In genomic region chr2:74502720-74503505, GRCh38 we compare ENCODE assay signal across 1 cellular context.
TF ChIP-seq lines count a peak whose summit lies in the region.

No MANE protein-coding gene starts in this region.

TF ChIP-seq in K562, 482 proteins besides CTCF, POLR2A, EP300 and RAD21 (continued from another document and continues in another):
- TF ChIP-seq, protein P1, sequence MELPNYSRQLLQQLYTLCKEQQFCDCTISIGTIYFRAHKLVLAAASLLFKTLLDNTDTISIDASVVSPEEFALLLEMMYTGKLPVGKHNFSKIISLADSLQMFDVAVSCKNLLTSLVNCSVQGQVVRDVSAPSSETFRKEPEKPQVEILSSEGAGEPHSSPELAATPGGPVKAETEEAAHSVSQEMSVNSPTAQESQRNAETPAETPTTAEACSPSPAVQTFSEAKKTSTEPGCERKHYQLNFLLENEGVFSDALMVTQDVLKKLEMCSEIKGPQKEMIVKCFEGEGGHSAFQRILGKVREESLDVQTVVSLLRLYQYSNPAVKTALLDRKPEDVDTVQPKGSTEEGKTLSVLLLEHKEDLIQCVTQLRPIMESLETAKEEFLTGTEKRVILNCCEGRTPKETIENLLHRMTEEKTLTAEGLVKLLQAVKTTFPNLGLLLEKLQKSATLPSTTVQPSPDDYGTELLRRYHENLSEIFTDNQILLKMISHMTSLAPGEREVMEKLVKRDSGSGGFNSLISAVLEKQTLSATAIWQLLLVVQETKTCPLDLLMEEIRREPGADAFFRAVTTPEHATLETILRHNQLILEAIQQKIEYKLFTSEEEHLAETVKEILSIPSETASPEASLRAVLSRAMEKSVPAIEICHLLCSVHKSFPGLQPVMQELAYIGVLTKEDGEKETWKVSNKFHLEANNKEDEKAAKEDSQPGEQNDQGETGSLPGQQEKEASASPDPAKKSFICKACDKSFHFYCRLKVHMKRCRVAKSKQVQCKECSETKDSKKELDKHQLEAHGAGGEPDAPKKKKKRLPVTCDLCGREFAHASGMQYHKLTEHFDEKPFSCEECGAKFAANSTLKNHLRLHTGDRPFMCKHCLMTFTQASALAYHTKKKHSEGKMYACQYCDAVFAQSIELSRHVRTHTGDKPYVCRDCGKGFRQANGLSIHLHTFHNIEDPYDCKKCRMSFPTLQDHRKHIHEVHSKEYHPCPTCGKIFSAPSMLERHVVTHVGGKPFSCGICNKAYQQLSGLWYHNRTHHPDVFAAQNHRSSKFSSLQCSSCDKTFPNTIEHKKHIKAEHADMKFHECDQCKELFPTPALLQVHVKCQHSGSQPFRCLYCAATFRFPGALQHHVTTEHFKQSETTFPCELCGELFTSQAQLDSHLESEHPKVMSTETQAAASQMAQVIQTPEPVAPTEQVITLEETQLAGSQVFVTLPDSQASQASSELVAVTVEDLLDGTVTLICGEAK (IDR thresholded peaks at IDR 0.05), result peak; percentile 33; the same call in 1 of the 2 replicates
- TF ChIP-seq, protein P1 (CRISPR knock-in tag; IDR thresholded peaks at IDR 0.05), result no peak
- TF ChIP-seq, protein P2, sequence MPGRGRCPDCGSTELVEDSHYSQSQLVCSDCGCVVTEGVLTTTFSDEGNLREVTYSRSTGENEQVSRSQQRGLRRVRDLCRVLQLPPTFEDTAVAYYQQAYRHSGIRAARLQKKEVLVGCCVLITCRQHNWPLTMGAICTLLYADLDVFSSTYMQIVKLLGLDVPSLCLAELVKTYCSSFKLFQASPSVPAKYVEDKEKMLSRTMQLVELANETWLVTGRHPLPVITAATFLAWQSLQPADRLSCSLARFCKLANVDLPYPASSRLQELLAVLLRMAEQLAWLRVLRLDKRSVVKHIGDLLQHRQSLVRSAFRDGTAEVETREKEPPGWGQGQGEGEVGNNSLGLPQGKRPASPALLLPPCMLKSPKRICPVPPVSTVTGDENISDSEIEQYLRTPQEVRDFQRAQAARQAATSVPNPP (IDR thresholded peaks at IDR 0.05; ENCODE audit: borderline replicate concordance, insufficient read depth, insufficient read length), result no peak
- TF ChIP-seq NFIC (IDR thresholded peaks at IDR 0.05) (0 out of 2 replicates have a peak, but pooled peaks have one; percentile 4), STAT5A (IDR thresholded peaks at IDR 0.05; ENCODE audit: borderline replicate concordance, low read length) (no peak), E2F1 (CRISPR knock-in tag; IDR thresholded peaks at IDR 0.05) (peak; percentile 59; the same call in 1 of the 2 replicates), RFX5 (IDR thresholded peaks at IDR 0.05; ENCODE audit: low read depth, low read length) (no peak), SIX5 (IDR thresholded peaks at IDR 0.05; ENCODE audit: borderline replicate concordance in 1 of 2, insufficient read depth in 1 of 2, low read depth in 1 of 2, low read length in 2 of 2) (no peak), BRF1 (IDR thresholded peaks at IDR 0.05; ENCODE audit: borderline replicate concordance, extremely low read depth, insufficient read length) (no peak), MBD2 (IDR thresholded peaks at IDR 0.05; ENCODE audit: borderline replicate concordance, low read depth) (no peak), NFXL1 (CRISPR knock-in tag; IDR thresholded peaks at IDR 0.05) (no peak), C11orf30 (IDR thresholded peaks at IDR 0.05; ENCODE audit: low read depth) (no peak), GABPB1 (CRISPR knock-in tag; IDR thresholded peaks at IDR 0.05) (peak; percentile 43), TBL1XR1 (IDR thresholded peaks at IDR 0.05; ENCODE audit: low read length in 2 of 2) (no peak), FOXK2 (conservative IDR thresholded peaks at IDR 0.05 in 1 of 2, IDR thresholded peaks at IDR 0.05 in 1 of 2; ENCODE audit: low read depth in 2 of 2) (peak in 1 of 2 experiments; percentile 55; a peak in 1 of 4 replicates), NCOA2 (IDR thresholded peaks at IDR 0.05; ENCODE audit: partially characterized antibody in 2 of 2) (no peak), RERE (CRISPR knock-in tag; IDR thresholded peaks at IDR 0.05; ENCODE audit: borderline replicate concordance) (no peak), RBFOX2 (IDR thresholded peaks at IDR 0.05; ENCODE audit: low read depth, low read length) (peak; percentile 94), KLF1 (tag; IDR thresholded peaks at IDR 0.05) (peak; percentile 62), TAL1 (IDR thresholded peaks at IDR 0.05) (no peak), RBM34 (IDR thresholded peaks at IDR 0.05; ENCODE audit: borderline replicate concordance, insufficient read depth, low read length) (peak; percentile 82; the same call in 1 of the 2 replicates), ZNF134 (CRISPR knock-in tag; conservative IDR thresholded peaks at IDR 0.05) (no peak), YBX1 (IDR thresholded peaks at IDR 0.05) (no peak), TEAD1 (CRISPR knock-in tag; IDR thresholded peaks at IDR 0.05) (no peak), RHOXF2B (CRISPR knock-in tag; conservative IDR thresholded peaks at IDR 0.05) (no peak), ZNF311 (CRISPR knock-in tag; IDR thresholded peaks at IDR 0.05) (no peak), CEBPG (CRISPR knock-in tag; IDR thresholded peaks at IDR 0.05) (no peak), CEBPG (tag; conservative IDR thresholded peaks at IDR 0.05 in 1 of 2, IDR thresholded peaks at IDR 0.05 in 1 of 2) (no peak), SIN3A (IDR thresholded peaks at IDR 0.05; ENCODE audit: borderline replicate concordance in 2 of 2, control insufficient read depth in 1 of 2, low read depth in 2 of 2, low read length in 2 of 2) (peak; percentile 22 to 64; a peak in 2 of 4 replicates), ZNF561 (CRISPR knock-in tag; conservative IDR thresholded peaks at IDR 0.05) (no peak), GABPA (tag; conservative IDR thresholded peaks at IDR 0.05; ENCODE audit: low read depth) (peak; percentile 67), KDM1A (IDR thresholded peaks at IDR 0.05) (no peak)
- TF ChIP-seq, protein P3, sequence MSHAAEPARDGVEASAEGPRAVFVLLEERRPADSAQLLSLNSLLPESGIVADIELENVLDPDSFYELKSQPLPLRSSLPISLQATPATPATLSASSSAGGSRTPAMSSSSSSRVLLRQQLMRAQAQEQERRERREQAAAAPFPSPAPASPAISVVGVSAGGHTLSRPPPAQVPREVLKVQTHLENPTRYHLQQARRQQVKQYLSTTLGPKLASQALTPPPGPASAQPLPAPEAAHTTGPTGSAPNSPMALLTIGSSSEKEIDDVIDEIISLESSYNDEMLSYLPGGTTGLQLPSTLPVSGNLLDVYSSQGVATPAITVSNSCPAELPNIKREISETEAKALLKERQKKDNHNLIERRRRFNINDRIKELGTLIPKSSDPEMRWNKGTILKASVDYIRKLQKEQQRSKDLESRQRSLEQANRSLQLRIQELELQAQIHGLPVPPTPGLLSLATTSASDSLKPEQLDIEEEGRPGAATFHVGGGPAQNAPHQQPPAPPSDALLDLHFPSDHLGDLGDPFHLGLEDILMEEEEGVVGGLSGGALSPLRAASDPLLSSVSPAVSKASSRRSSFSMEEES (CRISPR knock-in tag; IDR thresholded peaks at IDR 0.05), result peak; percentile 92
- TF ChIP-seq, protein P4, sequence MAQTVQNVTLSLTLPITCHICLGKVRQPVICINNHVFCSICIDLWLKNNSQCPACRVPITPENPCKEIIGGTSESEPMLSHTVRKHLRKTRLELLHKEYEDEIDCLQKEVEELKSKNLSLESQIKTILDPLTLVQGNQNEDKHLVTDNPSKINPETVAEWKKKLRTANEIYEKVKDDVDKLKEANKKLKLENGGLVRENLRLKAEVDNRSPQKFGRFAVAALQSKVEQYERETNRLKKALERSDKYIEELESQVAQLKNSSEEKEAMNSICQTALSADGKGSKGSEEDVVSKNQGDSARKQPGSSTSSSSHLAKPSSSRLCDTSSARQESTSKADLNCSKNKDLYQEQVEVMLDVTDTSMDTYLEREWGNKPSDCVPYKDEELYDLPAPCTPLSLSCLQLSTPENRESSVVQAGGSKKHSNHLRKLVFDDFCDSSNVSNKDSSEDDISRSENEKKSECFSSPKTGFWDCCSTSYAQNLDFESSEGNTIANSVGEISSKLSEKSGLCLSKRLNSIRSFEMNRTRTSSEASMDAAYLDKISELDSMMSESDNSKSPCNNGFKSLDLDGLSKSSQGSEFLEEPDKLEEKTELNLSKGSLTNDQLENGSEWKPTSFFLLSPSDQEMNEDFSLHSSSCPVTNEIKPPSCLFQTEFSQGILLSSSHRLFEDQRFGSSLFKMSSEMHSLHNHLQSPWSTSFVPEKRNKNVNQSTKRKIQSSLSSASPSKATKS (CRISPR knock-in tag; IDR thresholded peaks at IDR 0.05), result 0 out of 2 replicates have a peak, but pooled peaks have one; percentile 7
- TF ChIP-seq, protein P5, sequence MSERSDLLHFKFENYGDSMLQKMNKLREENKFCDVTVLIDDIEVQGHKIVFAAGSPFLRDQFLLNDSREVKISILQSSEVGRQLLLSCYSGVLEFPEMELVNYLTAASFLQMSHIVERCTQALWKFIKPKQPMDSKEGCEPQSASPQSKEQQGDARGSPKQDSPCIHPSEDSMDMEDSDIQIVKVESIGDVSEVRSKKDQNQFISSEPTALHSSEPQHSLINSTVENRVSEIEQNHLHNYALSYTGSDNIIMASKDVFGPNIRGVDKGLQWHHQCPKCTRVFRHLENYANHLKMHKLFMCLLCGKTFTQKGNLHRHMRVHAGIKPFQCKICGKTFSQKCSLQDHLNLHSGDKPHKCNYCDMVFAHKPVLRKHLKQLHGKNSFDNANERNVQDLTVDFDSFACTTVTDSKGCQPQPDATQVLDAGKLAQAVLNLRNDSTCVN (CRISPR knock-in tag; IDR thresholded peaks at IDR 0.05), result no peak
- TF ChIP-seq, protein P6, sequence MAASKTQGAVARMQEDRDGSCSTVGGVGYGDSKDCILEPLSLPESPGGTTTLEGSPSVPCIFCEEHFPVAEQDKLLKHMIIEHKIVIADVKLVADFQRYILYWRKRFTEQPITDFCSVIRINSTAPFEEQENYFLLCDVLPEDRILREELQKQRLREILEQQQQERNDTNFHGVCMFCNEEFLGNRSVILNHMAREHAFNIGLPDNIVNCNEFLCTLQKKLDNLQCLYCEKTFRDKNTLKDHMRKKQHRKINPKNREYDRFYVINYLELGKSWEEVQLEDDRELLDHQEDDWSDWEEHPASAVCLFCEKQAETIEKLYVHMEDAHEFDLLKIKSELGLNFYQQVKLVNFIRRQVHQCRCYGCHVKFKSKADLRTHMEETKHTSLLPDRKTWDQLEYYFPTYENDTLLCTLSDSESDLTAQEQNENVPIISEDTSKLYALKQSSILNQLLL (CRISPR knock-in tag; IDR thresholded peaks at IDR 0.05; ENCODE audit: borderline replicate concordance), result no peak
